ENCODE assay signal across 32 cellular contexts in the genomic region with DNA sequence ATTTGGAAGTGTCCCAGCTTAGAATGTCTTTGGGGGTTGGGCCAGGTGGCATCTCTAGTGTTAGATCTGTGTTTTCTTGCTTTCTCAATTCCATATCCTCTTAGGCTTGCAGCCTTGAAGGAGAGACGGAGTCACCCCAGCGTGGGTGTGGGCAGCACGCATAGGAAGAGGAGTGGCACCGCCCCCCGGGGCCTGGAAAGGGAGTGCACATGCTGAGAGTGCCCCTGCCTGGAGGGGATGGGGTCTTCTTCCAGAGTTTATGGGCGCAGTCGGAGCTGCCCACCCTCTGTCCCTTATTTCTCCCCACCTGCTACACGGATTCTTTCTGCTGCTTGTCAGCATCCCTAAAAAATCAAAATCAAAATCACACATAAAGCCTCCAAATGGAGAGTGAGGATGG.
"Had no signal": no experiment of that assay in that cellular context is flagged by ENCODE, and none has a peak within 500 bp of the region (broad histone marks: within the 10 kb centered on the region; RNA-seq: fewer than 3 reads in every experiment).

No MANE protein-coding gene starts in this region.

- H3K27ac ChIP-seq: SJCRH30, SK-N-MC, WERI-Rb-1 had no signal

- H3K4me3 Mint-ChIP-seq: activated CD4-positive, alpha-beta memory T cell treated with anti-CD3 and anti-CD28 coated beads, Interleukin-2, amount 10 ng/mL, durations not matched to agents 7 days and 5 days; activated CD8-positive, alpha-beta memory T cell treated with anti-CD3 and anti-CD28 coated beads, Interleukin-2, amount 10 ng/mL, durations not matched to agents 7 days and 5 days; activated naive CD4-positive, alpha-beta T cell treated with anti-CD3 and anti-CD28 coated beads, Interleukin-2, amount 10 ng/mL, durations not matched to agents 7 days and 5 days; activated naive CD8-positive, alpha-beta T cell; activated naive CD8-positive, alpha-beta T cell treated with anti-CD3 and anti-CD28 coated beads, Interleukin-2, amount 50 U/mL, for 24 hours; brain had no signal

- H3K9me3 Mint-ChIP-seq: activated CD4-positive, alpha-beta memory T cell treated with anti-CD3 and anti-CD28 coated beads, Interleukin-2, amount 10 ng/mL, durations not matched to agents 7 days and 5 days; activated naive CD4-positive, alpha-beta T cell treated with anti-CD3 and anti-CD28 coated beads, Interleukin-2, amount 10 ng/mL, durations not matched to agents 7 days and 5 days; activated naive CD8-positive, alpha-beta T cell treated with anti-CD3 and anti-CD28 coated beads, Interleukin-2, amount 50 U/mL, for 24 hours had no signal

- ATAC-seq: activated CD8-positive, alpha-beta memory T cell treated with anti-CD3 and anti-CD28 coated beads, Interleukin-2, amount 10 ng/mL, durations not matched to agents 7 days and 5 days; activated naive CD8-positive, alpha-beta T cell treated with anti-CD3 and anti-CD28 coated beads, Interleukin-2, amount 50 U/mL, for 24 hours had no signal

- H3K36me3 Mint-ChIP-seq: activated CD8-positive, alpha-beta memory T cell treated with anti-CD3 and anti-CD28 coated beads, Interleukin-2, amount 10 ng/mL, durations not matched to agents 7 days and 5 days; activated naive CD4-positive, alpha-beta T cell treated with anti-CD3 and anti-CD28 coated beads, Interleukin-2, amount 10 ng/mL, durations not matched to agents 7 days and 5 days; activated naive CD8-positive, alpha-beta T cell; brain had no signal

- DNase-seq: activated CD4-positive, alpha-beta memory T cell treated with anti-CD3 and anti-CD28 coated beads, Interleukin-2, amount 10 ng/mL, durations not matched to agents 7 days and 5 days; activated CD4-positive, alpha-beta T cell treated with anti-CD3 and anti-CD28 coated beads for 1 hour; activated CD4-positive, alpha-beta T cell treated with anti-CD3 and anti-CD28 coated beads for 48 hours; activated CD4-positive, CD25-positive, alpha-beta regulatory T cell; activated CD8-positive, alpha-beta memory T cell treated with anti-CD3 and anti-CD28 coated beads for 24 hours; activated CD8-positive, alpha-beta memory T cell treated with anti-CD3 and anti-CD28 coated beads, Interleukin-2, amount 10 ng/mL, durations not matched to agents 7 days and 5 days; activated CD8-positive, alpha-beta memory T cell treated with anti-CD3 and anti-CD28 coated beads, Interleukin-2, amount 50 U/mL, for 48 hours; activated effector memory CD4-positive, alpha-beta T cell treated with Interleukin-2 at 50 U/mL for 16 hours; activated naive CD4-positive, alpha-beta T cell treated with anti-CD3 and anti-CD28 coated beads, Interleukin-2, amount 10 ng/mL, durations not matched to agents 7 days and 5 days; activated naive CD8-positive, alpha-beta T cell treated with anti-CD3 and anti-CD28 coated beads, Interleukin-2, amount 50 U/mL, for 24 hours; activated T-cell treated with anti-CD3 and anti-CD28 coated beads, Interleukin-2, amount 50 U/mL, for 48 hours; anterior cingulate cortex; caudate nucleus; cerebellar nuclear complex; NCI-H1092 treated with DMSO at 0.1 percent for 48 hours; NCI-H1417 treated with DMSO at 0.1 percent for 48 hours; NCI-H187 treated with DMSO at 0.1 percent for 48 hours; NCI-H2081; NCI-H2171 treated with DMSO at 0.1 percent for 48 hours; NCI-H226; NCI-H446 treated with DMSO at 0.1 percent for 48 hours; NCI-H524; NCI-H69; NK-92 treated with Interleukin-12 subunit alpha and Interleukin-12 subunit beta, amount 100 ng/mL, for 24 hours; OCI-M1; Right ventricle myocardium superior; SJCRH30; T1000; WERI-Rb-1 had no signal

- H3K9me3 ChIP-seq: SJCRH30 had no signal

- H3K36me3 ChIP-seq: SJCRH30, WERI-Rb-1 had no signal

- H3K27me3 Mint-ChIP-seq: activated naive CD8-positive, alpha-beta T cell; activated naive CD8-positive, alpha-beta T cell treated with anti-CD3 and anti-CD28 coated beads, Interleukin-2, amount 50 U/mL, for 24 hours had no signal

- H3K27me3 ChIP-seq: SJCRH30 had no signal

- H3K27ac Mint-ChIP-seq: activated CD4-positive, alpha-beta memory T cell treated with anti-CD3 and anti-CD28 coated beads, Interleukin-2, amount 10 ng/mL, durations not matched to agents 7 days and 5 days; activated CD8-positive, alpha-beta memory T cell treated with anti-CD3 and anti-CD28 coated beads, Interleukin-2, amount 10 ng/mL, durations not matched to agents 7 days and 5 days; activated naive CD4-positive, alpha-beta T cell treated with anti-CD3 and anti-CD28 coated beads, Interleukin-2, amount 10 ng/mL, durations not matched to agents 7 days and 5 days; activated naive CD8-positive, alpha-beta T cell; activated naive CD8-positive, alpha-beta T cell treated with anti-CD3 and anti-CD28 coated beads, Interleukin-2, amount 50 U/mL, for 24 hours had no signal

- H3K4me1 Mint-ChIP-seq: activated CD4-positive, alpha-beta memory T cell treated with anti-CD3 and anti-CD28 coated beads, Interleukin-2, amount 10 ng/mL, durations not matched to agents 7 days and 5 days; activated CD8-positive, alpha-beta memory T cell treated with anti-CD3 and anti-CD28 coated beads, Interleukin-2, amount 10 ng/mL, durations not matched to agents 7 days and 5 days; activated naive CD4-positive, alpha-beta T cell treated with anti-CD3 and anti-CD28 coated beads, Interleukin-2, amount 10 ng/mL, durations not matched to agents 7 days and 5 days; activated naive CD8-positive, alpha-beta T cell treated with anti-CD3 and anti-CD28 coated beads, Interleukin-2, amount 50 U/mL, for 24 hours had no signal

- H3K4me3 ChIP-seq: SJCRH30, SK-N-MC had no signal
